23 cellular contexts compared by ENCODE assay signal in genomic region chr7:133822001-133822641, GRCh38.
DNase-seq lines count a peak whose midpoint lies in the region; ATAC-seq and TF ChIP-seq lines count a peak whose summit lies in the region.
"Had no signal": no experiment of that assay in that cellular context is flagged by ENCODE, and none has a peak within 500 bp of the region (broad histone marks: within the 10 kb centered on the region; RNA-seq: fewer than 3 reads in every experiment).

No MANE protein-coding gene starts in this region.

- no TSS peak for BruUV-seq in IMR-90 (replicated peaks; lab: Mats Ljungman, UMichigan)

- H3K4me1 ChIP-seq in GM23248 (ENCODE audit: insufficient read depth) (no peaks in the 10 kb centered on the region), IMR-90 (ENCODE audit: control insufficient read depth, insufficient read depth, low read length) (no peaks in the 10 kb centered on the region)

- no peaks in the 10 kb centered on the region for H3K4me1 Mint-ChIP-seq in activated naive CD8-positive, alpha-beta T cell treated with anti-CD3 and anti-CD28 coated beads, Interleukin-2, amount 50 U/mL, for 24 hours
- H3K4me1 Mint-ChIP-seq: B cell; CD14-positive monocyte; CD8-positive, alpha-beta memory T cell had no signal

- H2BK5ac ChIP-seq in IMR-90 (ENCODE audit: low read depth, low read length, poor library complexity, severe bottlenecking): no peak overlapping the region

- intact Hi-C loops in IMR-90 (cut with micrococcal nuclease): no loop called here
- intact Hi-C loops in dorsolateral prefrontal cortex (cut with DNase I): no loop called here

- H3K9me3 ChIP-seq in GM23248 (ENCODE audit: low read depth) (no peaks in the 10 kb centered on the region), IMR-90 (ENCODE audit: control insufficient read depth, insufficient read depth, low read length) (no peaks in the 10 kb centered on the region)

- no peaks in the 10 kb centered on the region for H3K27me3 Mint-ChIP-seq in activated naive CD8-positive, alpha-beta T cell treated with anti-CD3 and anti-CD28 coated beads, Interleukin-2, amount 50 U/mL, for 24 hours
- H3K27me3 Mint-ChIP-seq: B cell; CD8-positive, alpha-beta memory T cell had no signal

- no peak overlapping the region for H4K8ac ChIP-seq in IMR-90 (ENCODE audit: low read depth in 2 of 2, low read length in 2 of 2)

- no peaks in the 10 kb centered on the region; the same call in 1 of the 2 replicates for H3K9me1 ChIP-seq in IMR-90 (ENCODE audit: insufficient read depth, low read length)

- H4K91ac ChIP-seq in IMR-90 (ENCODE audit: insufficient read depth, low read depth, low read length): no peak overlapping the region

- no peaks in the 10 kb centered on the region for H3K9me3 Mint-ChIP-seq in activated naive CD8-positive, alpha-beta T cell treated with anti-CD3 and anti-CD28 coated beads, Interleukin-2, amount 50 U/mL, for 24 hours
- H3K9me3 Mint-ChIP-seq: CD8-positive, alpha-beta memory T cell had no signal

- CTCF ChIA-PET in IMR-90 (lab: Yijun Ruan, JAX): interaction anchor here (1.2 kb wide), 1 partner anchor 32 kb away, joined by 3 read pairs; no protein-coding TSS in a partner anchor

- TF ChIP-seq CTCF in IMR-90 (conservative IDR thresholded peaks at IDR 0.05; ENCODE audit: low read depth, low read length) (no peak), dorsolateral prefrontal cortex (IDR thresholded peaks at IDR 0.05 in 54 of 56, conservative IDR thresholded peaks at IDR 0.05 in 2 of 56; ENCODE audit: low read depth in 1 of 56, partially characterized antibody in 56 of 56) (no peak)

- H3K4ac ChIP-seq in IMR-90 (ENCODE audit: low read depth, low read length): no peak overlapping the region

- dilution Hi-C loops in IMR-90 (cut with HindIII; ENCODE audit: low sequenced_read_pairs, unreplicated experiment): no loop called here

- H3K14ac ChIP-seq in IMR-90 (replicated peaks; ENCODE audit: low read depth, low read length): no peak overlapping the region

- in situ Hi-C loops in GM23248 (cut with MboI) (no loop called here), IMR-90 (cut with MboI; ENCODE audit: low sequenced_read_pairs) (no loop called here)

- no peak overlapping the region for H3K27ac Mint-ChIP-seq in activated naive CD8-positive, alpha-beta T cell treated with anti-CD3 and anti-CD28 coated beads, Interleukin-2, amount 50 U/mL, for 24 hours
- H3K27ac Mint-ChIP-seq: B cell; CD14-positive monocyte; CD8-positive, alpha-beta memory T cell had no signal

- H2AFZ ChIP-seq in GM23248: no peak overlapping the region
- no peak overlapping the region for H2AFZ ChIP-seq in IMR-90 (replicated peaks; ENCODE audit: low read length, poor library complexity)

- no peak overlapping the region for H2AK5ac ChIP-seq in IMR-90 (ENCODE audit: low read depth, low read length)

- H4K5ac ChIP-seq in IMR-90 (ENCODE audit: low read depth, low read length): no peak overlapping the region

- no peak for TF ChIP-seq RAD21 in IMR-90 (IDR thresholded peaks at IDR 0.05; ENCODE audit: low read length)

- DNase-seq in GM23248 (peak; percentile 2), IMR-90 (no peak), dorsolateral prefrontal cortex (no peak), kidney tubule cell (ENCODE audit: low spot score) (peak; percentile 36), midbrain (lab: John Stamatoyannopoulos, UW) (no peak), NCI-H2107 (lab: John Stamatoyannopoulos, UW) (no peak), HCEC 1CT (no peak)
- DNase-seq in activated naive CD8-positive, alpha-beta T cell treated with anti-CD3 and anti-CD28 coated beads, Interleukin-2, amount 50 U/mL, for 24 hours: no peak
- DNase-seq: Calu3; CD8-positive, alpha-beta memory T cell; DMS79 treated with DMSO at 0.1 percent for 48 hours; Kasumi-1; NCI-H2029 treated with DMSO at 0.1 percent for 48 hours; NCI-H2171; NCI-H226; NCI-H510A; NCI-H69; SHP77 treated with DMSO at 0.1 percent for 48 hours had no signal

- H2BK20ac ChIP-seq in IMR-90 (ENCODE audit: low read depth, low read length): no peak overlapping the region

- no peak overlapping the region for H2BK120ac ChIP-seq in IMR-90 (ENCODE audit: low read depth, low read length)

- 67 to 74% methylated on average over 3 of the region's 3 CpGs for WGBS in GM23248 (ENCODE audit: low coverage in 1 of 2, low lambda C conversion rate in 2 of 2, missing lambda C conversion rate in 2 of 2), 2 experiments
- WGBS in IMR-90 (ENCODE audit: extremely low coverage in 2 of 2, insufficient read length in 1 of 2), 2 experiments: 100% methylated on average over 1 of the region's 3 CpGs; no CpG with 5 or more reads in 1 of the 2 experiments

- no peak for ATAC-seq in IMR-90 (ENCODE audit: low read depth)
- no peak for ATAC-seq in activated naive CD8-positive, alpha-beta T cell treated with anti-CD3 and anti-CD28 coated beads, Interleukin-2, amount 50 U/mL, for 24 hours
- ATAC-seq: Panc1 had no signal

- H3K23ac ChIP-seq in IMR-90 (ENCODE audit: low read depth, low read length): no peak overlapping the region

- H2AK9ac ChIP-seq in IMR-90 (replicated peaks; ENCODE audit: low read depth, low read length, poor library complexity): no peak overlapping the region

- H3K4me2 ChIP-seq in GM23248 (ENCODE audit: unreplicated experiment) (no peak overlapping the region), IMR-90 (ENCODE audit: low read depth, low read length) (no peak overlapping the region)

- no peak overlapping the region for H3K9ac ChIP-seq in GM23248
- no peak overlapping the region for H3K9ac ChIP-seq in IMR-90 (ENCODE audit: low read depth, low read length)

- no peak overlapping the region for H3K27ac ChIP-seq in GM23248
- no peak overlapping the region for H3K27ac ChIP-seq in IMR-90 (ENCODE audit: insufficient read depth, low read length)
- peak overlapping the region in 32 of 59 donors; percentile 1 to 74 (median 56) for H3K27ac ChIP-seq in dorsolateral prefrontal cortex
- H3K27ac ChIP-seq: RWPE1, SK-N-MC had no signal

- POLR2A ChIA-PET in IMR-90 (lab: Charles Lee; ENCODE audit: unreplicated experiment): no interaction called here

- no peaks in the 10 kb centered on the region for H3K36me3 ChIP-seq in GM23248 (ENCODE audit: low read depth)
- no peaks in the 10 kb centered on the region for H3K36me3 ChIP-seq in IMR-90 (ENCODE audit: control insufficient read depth, insufficient read depth, low read length)

- no peaks in the 10 kb centered on the region for H4K20me1 ChIP-seq in GM23248 (ENCODE audit: insufficient read depth)
- no peaks in the 10 kb centered on the region for H4K20me1 ChIP-seq in IMR-90 (ENCODE audit: insufficient read depth, low read length)

- no peak overlapping the region for H3K4me3 ChIP-seq in GM23248
- no peak overlapping the region for H3K4me3 ChIP-seq in IMR-90 (ENCODE audit: insufficient read depth, low read depth, low read length)
- no peak overlapping the region for H3K4me3 ChIP-seq in dorsolateral prefrontal cortex
- H3K4me3 ChIP-seq: SK-N-MC had no signal

- H3K79me1 ChIP-seq in IMR-90 (ENCODE audit: low read depth in 1 of 2, low read length in 2 of 2): no peaks in the 10 kb centered on the region; a peak in 1 of 4 replicates

- no peak overlapping the region for H2BK15ac ChIP-seq in IMR-90 (ENCODE audit: low read depth, low read length)

- no peak overlapping the region for H3K56ac ChIP-seq in IMR-90 (ENCODE audit: extremely low read depth, insufficient read depth, low read length)

- H3K27me3 ChIP-seq in GM23248 (replicated peaks; ENCODE audit: insufficient read depth) (no peaks in the 10 kb centered on the region), IMR-90 (ENCODE audit: control insufficient read depth, insufficient read depth, low read length) (no peaks in the 10 kb centered on the region), dorsolateral prefrontal cortex (no peaks in the 10 kb centered on the region)

- no peaks in the 10 kb centered on the region for H3K79me2 ChIP-seq in GM23248 (ENCODE audit: insufficient read depth)

- no peaks in the 10 kb centered on the region for H3K9me2 ChIP-seq in GM23248 (ENCODE audit: insufficient read depth)

- H3K4me3 Mint-ChIP-seq in activated naive CD8-positive, alpha-beta T cell treated with anti-CD3 and anti-CD28 coated beads, Interleukin-2, amount 50 U/mL, for 24 hours: no peak overlapping the region
- H3K4me3 Mint-ChIP-seq: B cell; CD14-positive monocyte; CD8-positive, alpha-beta memory T cell had no signal

- H3F3A ChIP-seq in GM23248 (ENCODE audit: insufficient read depth): no peaks in the 10 kb centered on the region

- TF ChIP-seq POLR2A in IMR-90 (IDR thresholded peaks at IDR 0.05; ENCODE audit: low read depth, low read length): no peak

- H3K18ac ChIP-seq in IMR-90 (ENCODE audit: low read depth, low read length): no peak overlapping the region

- H3K36me3 Mint-ChIP-seq in activated naive CD8-positive, alpha-beta T cell treated with anti-CD3 and anti-CD28 coated beads, Interleukin-2, amount 50 U/mL, for 24 hours (ENCODE audit: low read depth): peaks cover 50% of the 10 kb centered on the region

TF ChIP-seq in IMR-90, 13 proteins besides CTCF, POLR2A, EP300 and RAD21:
- TF ChIP-seq MAFK (IDR thresholded peaks at IDR 0.05; ENCODE audit: low read depth, low read length) (peak; percentile 46), SMC3 (IDR thresholded peaks at IDR 0.05; ENCODE audit: low read depth, low read length) (no peak)

Comparison
In these comparisons a context has a peak if more than half of its experiments do, and no peak if none do; other contexts are left out.
1. DNase-seq: peak in GM23248 (single experiment) and kidney tubule cell (single experiment); none in IMR-90 (single experiment), dorsolateral prefrontal cortex (0 of 10), midbrain (single experiment), NCI-H2107 (single experiment), activated naive CD8-positive, alpha-beta T cell treated with anti-CD3 and anti-CD28 coated beads, Interleukin-2, amount 50 U/mL, for 24 hours (single experiment) and HCEC 1CT (single experiment).
2. H3K27ac ChIP-seq: peak in dorsolateral prefrontal cortex (32 of 59); none in GM23248 (single experiment) and IMR-90 (single experiment).